Comparison of ENCODE assay signal across 23 cellular contexts in the genomic region with DNA sequence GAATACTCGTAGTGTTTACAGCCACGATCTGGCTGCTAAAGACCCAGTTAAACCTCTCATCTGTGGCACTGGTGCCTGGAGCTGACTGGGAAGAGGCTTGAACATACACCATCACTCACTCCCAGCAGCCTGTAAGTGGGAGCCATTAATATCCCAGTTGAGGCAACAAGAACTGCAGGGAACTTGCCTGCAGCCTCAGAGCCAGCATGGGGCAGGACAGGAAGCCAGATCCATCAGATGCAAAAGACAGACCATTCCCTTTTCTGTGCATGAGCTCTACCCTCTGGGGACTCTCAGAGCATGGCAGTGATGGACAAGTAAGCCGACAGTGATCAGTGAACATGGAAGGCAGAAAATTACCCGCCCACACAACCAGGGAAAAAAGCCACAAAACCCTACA.
DNase-seq lines count a peak whose midpoint lies in the region; ATAC-seq and TF ChIP-seq lines count a peak whose summit lies in the region.
"Had no signal": no experiment of that assay in that cellular context is flagged by ENCODE, and none has a peak within 500 bp of the region (broad histone marks: within the 10 kb centered on the region; RNA-seq: fewer than 3 reads in every experiment).

No MANE protein-coding gene starts in this region.

- H3K27ac ChIP-seq in coronary artery, result no peak overlapping the region
- no peak overlapping the region for H3K27ac ChIP-seq in osteoblast (ENCODE audit: low read depth, low read length)
- H3K27ac ChIP-seq: A549; BLaER1 treated with 17β-estradiol and CSF1 and Interleukin-3, amounts not matched to agents 10 nM and 100 nM; GM23248 had no signal

- H3K9me3 Mint-ChIP-seq in osteocyte (ENCODE audit: unreplicated experiment), result no peaks in the 10 kb centered on the region
- H3K9me3 Mint-ChIP-seq in activated CD4-positive, alpha-beta T cell treated with anti-CD3 and anti-CD28 coated beads for 36 hours (ENCODE audit: low read depth), result no peaks in the 10 kb centered on the region
- H3K9me3 Mint-ChIP-seq in activated naive CD4-positive, alpha-beta T cell treated with anti-CD3 and anti-CD28 coated beads for 36 hours, result no peaks in the 10 kb centered on the region
- H3K9me3 Mint-ChIP-seq: CD14-positive monocyte; CD4-positive, alpha-beta T cell; CD8-positive, alpha-beta memory T cell had no signal

- no peak for ATAC-seq in activated CD4-positive, alpha-beta T cell treated with anti-CD3 and anti-CD28 coated beads for 36 hours
- ATAC-seq: A549, GM12878 had no signal

- H3K27me3 ChIP-seq in osteoblast (ENCODE audit: insufficient read depth, low read length), result peaks cover 3% of the 10 kb centered on the region
- H3K27me3 ChIP-seq: BE2C; BLaER1 treated with 17β-estradiol and CSF1 and Interleukin-3, amounts not matched to agents 10 nM and 100 nM had no signal

- H3K27ac Mint-ChIP-seq in osteocyte (ENCODE audit: unreplicated experiment), result no peak overlapping the region
- H3K27ac Mint-ChIP-seq in activated CD4-positive, alpha-beta T cell treated with anti-CD3 and anti-CD28 coated beads for 36 hours, result no peak overlapping the region
- no peak overlapping the region for H3K27ac Mint-ChIP-seq in activated naive CD4-positive, alpha-beta T cell treated with anti-CD3 and anti-CD28 coated beads for 36 hours
- H3K27ac Mint-ChIP-seq: CD14-positive monocyte; CD4-positive, alpha-beta T cell had no signal

- H3K27me3 Mint-ChIP-seq in osteocyte (ENCODE audit: unreplicated experiment), result no peaks in the 10 kb centered on the region
- no peaks in the 10 kb centered on the region for H3K27me3 Mint-ChIP-seq in activated CD4-positive, alpha-beta T cell treated with anti-CD3 and anti-CD28 coated beads for 36 hours
- peaks cover 1% of the 10 kb centered on the region for H3K27me3 Mint-ChIP-seq in activated naive CD4-positive, alpha-beta T cell treated with anti-CD3 and anti-CD28 coated beads for 36 hours (ENCODE audit: low read depth)

- TF ChIP-seq CTCF in coronary artery (IDR thresholded peaks at IDR 0.05), result no peak
- TF ChIP-seq CTCF in osteocyte (IDR thresholded peaks at IDR 0.05), result no peak
- TF ChIP-seq CTCF in osteoblast (IDR thresholded peaks at IDR 0.05; ENCODE audit: extremely low read depth, low read depth, low read length), result no peak

- no peaks in the 10 kb centered on the region for H3K4me1 Mint-ChIP-seq in osteocyte (ENCODE audit: unreplicated experiment)
- no peaks in the 10 kb centered on the region for H3K4me1 Mint-ChIP-seq in activated CD4-positive, alpha-beta T cell treated with anti-CD3 and anti-CD28 coated beads for 36 hours
- H3K4me1 Mint-ChIP-seq in activated naive CD4-positive, alpha-beta T cell treated with anti-CD3 and anti-CD28 coated beads for 36 hours (ENCODE audit: low read depth), result peaks cover under 1% of the 10 kb centered on the region
- H3K4me1 Mint-ChIP-seq: CD8-positive, alpha-beta memory T cell had no signal

- H3K4me3 ChIP-seq in coronary artery, result no peak overlapping the region
- no peak overlapping the region for H3K4me3 ChIP-seq in osteoblast (ENCODE audit: insufficient read depth, low read length)
- H3K4me3 ChIP-seq: A549; BLaER1 treated with 17β-estradiol and CSF1 and Interleukin-3, amounts not matched to agents 10 nM and 100 nM; GM12878; GM23248 had no signal

- POLR2A ChIA-PET in activated CD4-positive, alpha-beta T cell treated with anti-CD3 and anti-CD28 coated beads for 36 hours (lab: Charles Lee), result no interaction called here

- no peaks in the 10 kb centered on the region for H3K79me2 ChIP-seq in osteoblast (ENCODE audit: insufficient read depth, low read length)

- no peak overlapping the region for H3K4me2 ChIP-seq in osteoblast (ENCODE audit: insufficient read depth, low read length)
- H3K4me2 ChIP-seq: A549 had no signal

- no peaks in the 10 kb centered on the region for H3K36me3 ChIP-seq in osteoblast (ENCODE audit: insufficient read depth, low read length)
- H3K36me3 ChIP-seq: BE2C; BLaER1 treated with 17β-estradiol and CSF1 and Interleukin-3, amounts not matched to agents 10 nM and 100 nM had no signal

- no peaks in the 10 kb centered on the region for H3K4me1 ChIP-seq in osteoblast (ENCODE audit: insufficient read depth, low read length)
- H3K4me1 ChIP-seq: A549 had no signal

- CTCF ChIA-PET in activated CD4-positive, alpha-beta T cell treated with anti-CD3 and anti-CD28 coated beads for 36 hours (lab: Charles Lee), result no interaction called here
- CTCF ChIA-PET in activated naive CD4-positive, alpha-beta T cell treated with anti-CD3 and anti-CD28 coated beads for 36 hours (lab: Charles Lee), result no interaction called here

- DNase-seq in ELF-1 (ENCODE audit: low read depth, low spot score), result peak; percentile 55
- DNase-seq in NCI-H69 (lab: John Stamatoyannopoulos, UW), result peak; percentile 73
- DNase-seq in coronary artery (ENCODE audit: low spot score), result peak; percentile 28
- DNase-seq in osteocyte (ENCODE audit: extremely low spot score, unreplicated experiment), result peak; percentile 60
- DNase-seq in activated CD4-positive, alpha-beta T cell treated with anti-CD3 and anti-CD28 coated beads for 36 hours, result no peak
- DNase-seq in DMS 273 (lab: John Stamatoyannopoulos, UW; ENCODE audit: unreplicated experiment), result no peak
- no peak for DNase-seq in activated naive CD4-positive, alpha-beta T cell treated with anti-CD3 and anti-CD28 coated beads for 36 hours
- no peak for DNase-seq in osteoblast (ENCODE audit: insufficient read length, low spot score, missing footprints)
- DNase-seq: 8988T; ACHN; AML-193; BE2C; CD4-positive, alpha-beta T cell; CD8-positive, alpha-beta memory T cell; DMS153; DND-41; GDM1; GM23248; HCEC 1CT had no signal

- intact Hi-C loops in activated CD4-positive, alpha-beta T cell treated with anti-CD3 and anti-CD28 coated beads for 36 hours (cut with DNase I, micrococcal nuclease), result loop anchor here in 1 of 2 experiments (10.0 kb wide), 1 partner anchor 1976 kb away; no protein-coding TSS in a partner anchor
- intact Hi-C loops in activated naive CD4-positive, alpha-beta T cell treated with anti-CD3 and anti-CD28 coated beads for 36 hours (cut with micrococcal nuclease), result no loop called here

- no peaks in the 10 kb centered on the region for H3K36me3 Mint-ChIP-seq in osteocyte (ENCODE audit: unreplicated experiment)
- no peaks in the 10 kb centered on the region for H3K36me3 Mint-ChIP-seq in activated CD4-positive, alpha-beta T cell treated with anti-CD3 and anti-CD28 coated beads for 36 hours (ENCODE audit: low read depth)
- no peaks in the 10 kb centered on the region for H3K36me3 Mint-ChIP-seq in activated naive CD4-positive, alpha-beta T cell treated with anti-CD3 and anti-CD28 coated beads for 36 hours (ENCODE audit: low read depth)
- H3K36me3 Mint-ChIP-seq: CD14-positive monocyte; CD8-positive, alpha-beta memory T cell had no signal

- no peak overlapping the region for H2AFZ ChIP-seq in osteoblast (ENCODE audit: low read length)
- H2AFZ ChIP-seq: GM23248 had no signal

- H4K20me1 ChIP-seq in osteoblast (ENCODE audit: insufficient read depth, low read length), result no peaks in the 10 kb centered on the region
- H4K20me1 ChIP-seq: BLaER1 treated with 17β-estradiol and CSF1 and Interleukin-3, amounts not matched to agents 10 nM and 100 nM had no signal

- H3K4me3 Mint-ChIP-seq in osteocyte (ENCODE audit: unreplicated experiment), result no peak overlapping the region
- no peak overlapping the region for H3K4me3 Mint-ChIP-seq in activated CD4-positive, alpha-beta T cell treated with anti-CD3 and anti-CD28 coated beads for 36 hours
- H3K4me3 Mint-ChIP-seq in activated naive CD4-positive, alpha-beta T cell treated with anti-CD3 and anti-CD28 coated beads for 36 hours, result no peak overlapping the region
- H3K4me3 Mint-ChIP-seq: CD4-positive, alpha-beta T cell; CD8-positive, alpha-beta memory T cell had no signal

- no peaks in the 10 kb centered on the region for H3K9me3 ChIP-seq in osteoblast (ENCODE audit: low read depth, low read length)
- H3K9me3 ChIP-seq: A549; BE2C; BLaER1 treated with 17β-estradiol and CSF1 and Interleukin-3, amounts not matched to agents 10 nM and 100 nM had no signal

Comparison
In these comparisons a context has a peak if more than half of its experiments do, and no peak if none do; other contexts are left out.
1. DNase-seq: peak in ELF-1 (single experiment), NCI-H69 (single experiment), coronary artery (single experiment) and osteocyte (single experiment); none in activated CD4-positive, alpha-beta T cell treated with anti-CD3 and anti-CD28 coated beads for 36 hours (single experiment), DMS 273 (single experiment), activated naive CD4-positive, alpha-beta T cell treated with anti-CD3 and anti-CD28 coated beads for 36 hours (single experiment) and osteoblast (single experiment).